8 cellular contexts compared by ENCODE assay signal in the genomic region with DNA sequence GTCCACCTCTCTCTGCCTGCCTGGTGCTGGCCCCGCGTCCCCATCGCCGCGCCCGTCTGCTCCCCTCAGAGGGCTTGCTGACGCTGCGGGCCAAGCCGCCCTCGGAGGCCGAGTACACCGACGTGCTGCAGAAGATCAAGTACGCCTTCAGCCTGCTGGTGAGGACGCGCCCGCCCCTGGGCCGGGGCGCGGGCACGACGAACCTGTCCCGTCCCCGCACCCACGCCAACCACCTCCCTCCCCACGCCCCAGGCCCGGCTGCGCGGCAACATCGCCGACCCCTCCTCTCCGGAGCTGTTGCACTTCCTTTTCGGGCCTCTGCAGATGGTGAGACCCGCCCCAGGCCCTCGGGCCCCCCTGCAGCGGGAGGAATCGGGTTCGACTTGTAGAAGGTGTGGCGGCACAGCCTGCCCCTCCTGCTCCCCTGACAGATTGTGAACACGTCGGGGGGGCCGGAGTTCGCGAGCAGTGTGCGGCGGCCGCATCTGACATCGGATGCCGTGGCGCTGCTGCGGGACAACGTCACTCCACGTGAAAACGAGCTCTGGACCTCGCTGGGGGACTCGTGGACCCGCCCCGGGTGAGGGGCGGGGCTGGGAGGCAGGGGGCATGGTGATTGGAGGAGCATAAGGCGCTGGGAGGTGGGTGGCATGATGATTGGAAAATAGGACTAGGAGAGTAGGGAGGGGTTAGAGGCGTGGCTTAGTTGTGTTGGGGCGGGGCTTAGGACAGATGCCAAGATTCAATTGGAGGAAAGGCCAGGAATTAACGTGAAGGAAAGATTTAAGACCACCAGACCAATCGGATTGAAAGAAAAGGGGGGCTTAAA. TPM values are rescaled to one million over a fixed set of nuclear protein-coding genes. Genes with fewer than 3 reads are reported as not detected.
DNase-seq lines count a peak whose midpoint lies in the region; ATAC-seq and TF ChIP-seq lines count a peak whose summit lies in the region.

No MANE protein-coding gene starts in this region.

- H3K27ac Mint-ChIP-seq in activated CD4-positive, alpha-beta memory T cell treated with anti-CD3 and anti-CD28 coated beads, Interleukin-2, amount 10 ng/mL, durations not matched to agents 7 days and 5 days: no peak overlapping the region

- peak overlapping the region; percentile 77 for H3K4me3 Mint-ChIP-seq in activated CD4-positive, alpha-beta memory T cell treated with anti-CD3 and anti-CD28 coated beads, Interleukin-2, amount 10 ng/mL, durations not matched to agents 7 days and 5 days

- 9% methylated on average over 64 of the region's 64 CpGs for WGBS in HUES64

- peaks cover 69% of the 10 kb centered on the region for H3K27me3 ChIP-seq in HUES64 (ENCODE audit: insufficient read depth, low read length)

- no peak for TF ChIP-seq CTCF in fibroblast of the aortic adventitia (IDR thresholded peaks at IDR 0.05; ENCODE audit: insufficient read depth, low read length)

- H3K4me1 ChIP-seq in HUES64 (ENCODE audit: insufficient read depth, low read length): peaks cover 5% of the 10 kb centered on the region; the same call in 1 of the 2 replicates

- no peaks in the 10 kb centered on the region for H3K9me3 ChIP-seq in HUES64 (ENCODE audit: insufficient read depth, low read depth, low read length)

- no peaks in the 10 kb centered on the region for H3K9me3 Mint-ChIP-seq in activated CD4-positive, alpha-beta memory T cell treated with anti-CD3 and anti-CD28 coated beads, Interleukin-2, amount 10 ng/mL, durations not matched to agents 7 days and 5 days

- CTCF ChIA-PET in activated CD4-positive, alpha-beta memory T cell treated with anti-CD3 and anti-CD28 coated beads, Interleukin-2, amount 10 ng/mL, durations not matched to agents 7 days and 5 days (lab: Charles Lee): no interaction called here

- H3K4me3 ChIP-seq in HUES64 (ENCODE audit: low read length) (peak overlapping the region; percentile 56), fibroblast of the aortic adventitia (ENCODE audit: low read depth, low read length) (no peak overlapping the region)

- peaks cover 6% of the 10 kb centered on the region for H3K36me3 Mint-ChIP-seq in activated CD4-positive, alpha-beta memory T cell treated with anti-CD3 and anti-CD28 coated beads, Interleukin-2, amount 10 ng/mL, durations not matched to agents 7 days and 5 days (ENCODE audit: low read depth)

- intact Hi-C loops in posterior vena cava (cut with DNase I): no loop called here

- no peak overlapping the region for H3K27ac ChIP-seq in HUES64 (ENCODE audit: low read depth, low read length)

- DNase-seq in AG08396 (ENCODE audit: low spot score) (peak; percentile 63), fibroblast of the aortic adventitia (ENCODE audit: low read depth) (peak; percentile 35), C1 segment of cervical spinal cord (lab: John Stamatoyannopoulos, UW) (no peak), posterior vena cava (ENCODE audit: low spot score) (no peak)
- peak; percentile 61 for DNase-seq in activated CD4-positive, alpha-beta memory T cell treated with anti-CD3 and anti-CD28 coated beads, Interleukin-2, amount 10 ng/mL, durations not matched to agents 7 days and 5 days
- DNase-seq in stimulated activated CD4-positive, alpha-beta T cell treated with anti-CD3 and anti-CD28 coated beads, Interleukin-1b, Interleukin-23, amount 100 ng/mL, for 48 hours: peak; percentile 69

- no peak for ATAC-seq in GM21619 (IDR thresholded peaks at IDR 0.05; ENCODE audit: unreplicated experiment)

- H3K36me3 ChIP-seq in HUES64 (ENCODE audit: insufficient read depth, low read length): no peaks in the 10 kb centered on the region

- POLR2A ChIA-PET in activated CD4-positive, alpha-beta memory T cell treated with anti-CD3 and anti-CD28 coated beads, Interleukin-2, amount 10 ng/mL, durations not matched to agents 7 days and 5 days (lab: Charles Lee): interaction anchor here (1.1 kb wide), 1 partner anchor 12 kb away, joined by 4 read pairs; no protein-coding TSS in a partner anchor

- peak overlapping the region; percentile 26; the same call in 1 of the 2 replicates for H3K9ac ChIP-seq in HUES64 (ENCODE audit: low read depth, low read length)

- peaks cover 40% of the 10 kb centered on the region for H3K4me1 Mint-ChIP-seq in activated CD4-positive, alpha-beta memory T cell treated with anti-CD3 and anti-CD28 coated beads, Interleukin-2, amount 10 ng/mL, durations not matched to agents 7 days and 5 days

- peaks cover 44% of the 10 kb centered on the region for H3K27me3 Mint-ChIP-seq in activated CD4-positive, alpha-beta memory T cell treated with anti-CD3 and anti-CD28 coated beads, Interleukin-2, amount 10 ng/mL, durations not matched to agents 7 days and 5 days

RNA-seq across cellular contexts. Expression of gene EPS8L1, which starts 6.6 kb away (rescaled TPM):
- 10.8 TPM for polyA plus RNA-seq in HUES64 (2013, experiment 1 of 2)
- polyA plus RNA-seq in HUES64 (2013, experiment 2 of 2): 17.1 TPM
- total RNA-seq in activated CD4-positive, alpha-beta memory T cell treated with anti-CD3 and anti-CD28 coated beads, Interleukin-2, amount 10 ng/mL, durations not matched to agents 7 days and 5 days: 1 to 10 TPM; 6.9 to 7.6 TPM
- total RNA-seq in fibroblast of the aortic adventitia (ENCODE audit: low replicate concordance) (0.63 and 1.5 TPM in 2 replicates), posterior vena cava (1 to 10 TPM in 1 of 2 donors, under 1 TPM in 1; 0.38 to 2.1 TPM)

RNA-seq across cellular contexts. Expression of gene RDH13, which starts 19.3 kb away (rescaled TPM):
- polyA plus RNA-seq in HUES64 (2013, experiment 1 of 2): 7.5 TPM
- polyA plus RNA-seq in HUES64 (2013, experiment 2 of 2): 6.0 TPM
- 10 to 100 TPM; 15.3 to 15.5 TPM for total RNA-seq in activated CD4-positive, alpha-beta memory T cell treated with anti-CD3 and anti-CD28 coated beads, Interleukin-2, amount 10 ng/mL, durations not matched to agents 7 days and 5 days
- total RNA-seq in fibroblast of the aortic adventitia (ENCODE audit: low replicate concordance) (4.9 and 9.1 TPM in 2 replicates), posterior vena cava (1 to 10 TPM; 7.8 to 8.1 TPM)

RNA-seq across cellular contexts. Expression of gene PPP1R12C, which starts 35.2 kb away (rescaled TPM):
- 43.7 TPM for polyA plus RNA-seq in HUES64 (2013, experiment 1 of 2)
- polyA plus RNA-seq in HUES64 (2013, experiment 2 of 2): 34.3 TPM
- 100 to 1,000 TPM; 132 to 134 TPM for total RNA-seq in activated CD4-positive, alpha-beta memory T cell treated with anti-CD3 and anti-CD28 coated beads, Interleukin-2, amount 10 ng/mL, durations not matched to agents 7 days and 5 days
- total RNA-seq in fibroblast of the aortic adventitia (ENCODE audit: low replicate concordance) (46.3 and 75.2 TPM in 2 replicates), posterior vena cava (100 to 1,000 TPM; 207 to 252 TPM)

RNA-seq across cellular contexts. Expression of gene GP6, which starts 44.2 kb away (rescaled TPM):
- 0.10 TPM for polyA plus RNA-seq in HUES64 (2013, experiment 1 of 2)
- polyA plus RNA-seq in HUES64 (2013, experiment 2 of 2): not detected
- under 1 TPM in 1 of 2 experiments, not detected in 1; 0.18 TPM for total RNA-seq in activated CD4-positive, alpha-beta memory T cell treated with anti-CD3 and anti-CD28 coated beads, Interleukin-2, amount 10 ng/mL, durations not matched to agents 7 days and 5 days
- not detected in 2 replicates for total RNA-seq in fibroblast of the aortic adventitia (ENCODE audit: low replicate concordance)
- total RNA-seq in posterior vena cava: under 1 TPM in 1 of 2 donors, not detected in 1; 0.19 TPM

Comparison
In these comparisons a context has a peak if more than half of its experiments do, and no peak if none do; other contexts are left out.
1. DNase-seq: peak in AG08396 (single experiment), activated CD4-positive, alpha-beta memory T cell treated with anti-CD3 and anti-CD28 coated beads, Interleukin-2, amount 10 ng/mL, durations not matched to agents 7 days and 5 days (single experiment), fibroblast of the aortic adventitia (single experiment) and stimulated activated CD4-positive, alpha-beta T cell treated with anti-CD3 and anti-CD28 coated beads, Interleukin-1b, Interleukin-23, amount 100 ng/mL, for 48 hours (single experiment); none in C1 segment of cervical spinal cord (0 of 14) and posterior vena cava (single experiment).